ENCODE assay signal across 8 cellular contexts in the genomic region with DNA sequence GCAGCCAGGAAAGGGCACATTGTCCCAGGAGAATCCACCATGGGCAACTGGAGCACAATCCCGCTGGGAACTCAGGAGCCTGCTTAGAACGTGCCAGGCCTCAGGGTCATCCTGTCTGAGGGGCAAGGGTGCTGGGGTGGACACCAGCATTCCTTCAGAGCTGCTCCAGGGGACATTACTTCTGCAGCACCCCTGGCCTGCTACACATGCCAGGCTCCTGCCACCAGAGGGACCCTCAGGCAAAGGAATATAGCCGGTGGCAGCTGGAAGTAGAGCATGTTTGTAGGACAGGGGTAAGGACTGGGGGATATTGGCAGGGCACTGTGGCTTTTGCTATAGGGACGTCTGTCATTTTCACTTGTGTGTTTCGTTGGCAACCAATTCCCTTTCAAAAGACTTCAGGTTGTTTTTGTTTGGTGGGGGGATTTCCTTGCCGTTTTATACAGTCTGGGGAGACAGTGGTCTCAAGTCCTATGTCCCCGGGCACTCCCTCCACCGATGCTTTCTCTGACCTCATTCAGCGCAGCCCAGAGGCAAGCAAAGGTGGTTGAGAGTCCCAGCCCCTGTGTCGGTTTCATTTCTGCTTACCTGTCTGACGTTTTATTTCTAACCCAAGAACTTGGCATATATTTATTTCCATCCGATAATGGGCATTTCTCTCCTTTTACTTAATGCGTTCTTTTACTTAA.
DNase-seq lines count a peak whose midpoint lies in the region; ATAC-seq lines count a peak whose summit lies in the region.

No MANE protein-coding gene starts in this region.

- H3K27me3 Mint-ChIP-seq in activated naive CD8-positive, alpha-beta T cell treated with anti-CD3 and anti-CD28 coated beads, Interleukin-2, amount 50 U/mL, for 24 hours, result no peaks in the 10 kb centered on the region
- H3K27me3 Mint-ChIP-seq in stimulated activated memory B cell treated with anti-CD40 and anti-IgM and Interleukin-4, amounts not matched to agents 10 μg/mL and 1 μg/mL and 100 μg/mL, for 72 hours, result peaks cover 15% of the 10 kb centered on the region

- ATAC-seq in Right ventricle myocardium inferior, result peak; percentile 86
- peak; percentile 82 for ATAC-seq in activated naive CD8-positive, alpha-beta T cell treated with anti-CD3 and anti-CD28 coated beads, Interleukin-2, amount 50 U/mL, for 24 hours
- ATAC-seq in left colon, result peak; percentile 60
- peak; percentile 65 for ATAC-seq in stimulated activated memory B cell treated with anti-CD40 and anti-IgM and Interleukin-4, amounts not matched to agents 10 μg/mL and 1 μg/mL and 100 μg/mL, for 72 hours

- no peaks in the 10 kb centered on the region for H3K36me3 Mint-ChIP-seq in activated naive CD8-positive, alpha-beta T cell treated with anti-CD3 and anti-CD28 coated beads, Interleukin-2, amount 50 U/mL, for 24 hours (ENCODE audit: low read depth)
- no peaks in the 10 kb centered on the region for H3K36me3 Mint-ChIP-seq in stimulated activated memory B cell treated with anti-CD40 and anti-IgM and Interleukin-4, amounts not matched to agents 10 μg/mL and 1 μg/mL and 100 μg/mL, for 72 hours

- no peak overlapping the region for H3K27ac Mint-ChIP-seq in activated naive CD8-positive, alpha-beta T cell treated with anti-CD3 and anti-CD28 coated beads, Interleukin-2, amount 50 U/mL, for 24 hours
- no peak overlapping the region for H3K27ac Mint-ChIP-seq in stimulated activated memory B cell treated with anti-CD40 and anti-IgM and Interleukin-4, amounts not matched to agents 10 μg/mL and 1 μg/mL and 100 μg/mL, for 72 hours

- H3K4me1 Mint-ChIP-seq in activated naive CD8-positive, alpha-beta T cell treated with anti-CD3 and anti-CD28 coated beads, Interleukin-2, amount 50 U/mL, for 24 hours, result peaks cover 9% of the 10 kb centered on the region
- H3K4me1 Mint-ChIP-seq in stimulated activated memory B cell treated with anti-CD40 and anti-IgM and Interleukin-4, amounts not matched to agents 10 μg/mL and 1 μg/mL and 100 μg/mL, for 72 hours, result no peaks in the 10 kb centered on the region

- DNase-seq in Right ventricle myocardium inferior (ENCODE audit: missing footprints) (peak; percentile 64), cardiac septum (ENCODE audit: low spot score) (no peak), RKO (ENCODE audit: low spot score) (peak; percentile 55), left colon (peak in 1 of 2 donors; percentile 43), NCI-H2107 (lab: John Stamatoyannopoulos, UW) (no peak), germinal center (ENCODE audit: low spot score) (no peak)
- peak; percentile 42 for DNase-seq in activated naive CD8-positive, alpha-beta T cell treated with anti-CD3 and anti-CD28 coated beads, Interleukin-2, amount 50 U/mL, for 24 hours

- intact Hi-C loops in Right ventricle myocardium inferior (cut with DNase I) (loop anchor here (2.0 to 5.0 kb wide), 2 partner anchors 25 to 136 kb away; no protein-coding TSS in a partner anchor), cardiac septum (cut with DNase I) (loop anchor here (2.0 kb wide), 1 partner anchor 25 kb away; no protein-coding TSS in a partner anchor), left colon (cut with DNase I, micrococcal nuclease) (no loop called here)

- no peaks in the 10 kb centered on the region for H3K9me3 Mint-ChIP-seq in activated naive CD8-positive, alpha-beta T cell treated with anti-CD3 and anti-CD28 coated beads, Interleukin-2, amount 50 U/mL, for 24 hours
- H3K9me3 Mint-ChIP-seq in stimulated activated memory B cell treated with anti-CD40 and anti-IgM and Interleukin-4, amounts not matched to agents 10 μg/mL and 1 μg/mL and 100 μg/mL, for 72 hours, result peaks cover 2% of the 10 kb centered on the region

- no peak overlapping the region for H3K4me3 Mint-ChIP-seq in activated naive CD8-positive, alpha-beta T cell treated with anti-CD3 and anti-CD28 coated beads, Interleukin-2, amount 50 U/mL, for 24 hours
- H3K4me3 Mint-ChIP-seq in stimulated activated memory B cell treated with anti-CD40 and anti-IgM and Interleukin-4, amounts not matched to agents 10 μg/mL and 1 μg/mL and 100 μg/mL, for 72 hours, result no peak overlapping the region

Comparison
In these comparisons a context has a peak if more than half of its experiments do, and no peak if none do; other contexts are left out.
1. DNase-seq: peak in Right ventricle myocardium inferior (single experiment), RKO (single experiment) and activated naive CD8-positive, alpha-beta T cell treated with anti-CD3 and anti-CD28 coated beads, Interleukin-2, amount 50 U/mL, for 24 hours (single experiment); none in cardiac septum (single experiment), NCI-H2107 (single experiment) and germinal center (single experiment).
2. intact Hi-C loops: an anchor here in Right ventricle myocardium inferior (2.0 to 5.0 kb wide) and cardiac septum (2.0 kb wide); none called in left colon.
3. Peak in every context shown above with its lines, with median percentiles within 50 percentile points of each other: ATAC-seq.